ENCODE assay signal across 4 cellular contexts in the genomic region with DNA sequence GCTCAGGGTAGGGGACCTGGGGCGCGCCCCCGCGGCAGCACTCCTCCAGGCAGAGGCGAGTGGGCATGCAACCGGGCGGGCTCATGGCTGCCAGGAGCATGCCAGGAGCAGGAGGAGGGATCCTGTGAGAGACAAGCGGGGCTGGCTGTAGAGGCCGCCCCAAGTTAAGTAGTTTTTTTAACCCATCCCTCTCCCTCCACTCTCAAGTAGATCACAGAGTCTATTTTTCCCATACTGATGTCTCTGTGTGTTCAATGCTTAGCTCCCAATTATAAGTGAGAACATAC. TPM values are rescaled to one million over a fixed set of nuclear protein-coding genes. Genes with fewer than 3 reads are reported as not detected.
"Had no signal": no experiment of that assay in that cellular context is flagged by ENCODE, and none has a peak within 500 bp of the region (broad histone marks: within the 10 kb centered on the region; RNA-seq: fewer than 3 reads in every experiment).

No MANE protein-coding gene starts in this region.

RNA-seq across cellular contexts. Expression of gene TRIM43, which starts 49.4 kb away (rescaled TPM):
- total RNA-seq: H4, H7, HT-29, IMR-90 had no signal
- polyA plus RNA-seq: IMR-90 had no signal
